In genomic region chr4:99088485-99089365, GRCh38 we compare ENCODE assay signal across 8 cellular contexts.
A peak's percentile ranks its signal among the peaks of the same experiment; 100 is the strongest.
DNase-seq lines count a peak whose midpoint lies in the region; ATAC-seq and TF ChIP-seq lines count a peak whose summit lies in the region.

TSS of gene ADH5 (minus strand) at chr4:99088788. CDS start at chr4:99088700, 88 bp downstream.

- H3K27ac ChIP-seq in mucosa of rectum (ENCODE audit: low read depth in 2 of 2, low read length in 2 of 2), result peak within 1 kb of the TSS; percentile 96 to 97

- peaks cover 10 to 13% of the 10 kb centered on the region in 2 donors for H3K4me1 ChIP-seq in mucosa of rectum (ENCODE audit: control insufficient read depth in 2 of 2, insufficient read depth in 2 of 2, low read length in 2 of 2)

- peak; percentile 95 for ATAC-seq in GM21526 (IDR thresholded peaks at IDR 0.05; ENCODE audit: low FRiP score, unreplicated experiment)

- H3K36me3 ChIP-seq in mucosa of rectum (ENCODE audit: control insufficient read depth in 2 of 2, insufficient read depth in 2 of 2, low read length in 2 of 2), result peaks cover 13 to 16% of the 10 kb centered on the region in 2 donors

- DNase-seq in DMS 273 (lab: John Stamatoyannopoulos, UW; ENCODE audit: unreplicated experiment) (peak; percentile 88), HuH-7 (ENCODE audit: low spot score) (peak; percentile 68), OCI-M1 (lab: John Stamatoyannopoulos, UW) (peak; percentile 90), erythroblast (lab: John Stamatoyannopoulos, UW) (peak; percentile 94 to 95)
- DNase-seq in activated T-cell treated with anti-CD3 and anti-CD28 coated beads, Interleukin-2, amount 50 U/mL, for 1 hour, result peak; percentile 88
- DNase-seq in stimulated activated CD8-positive, alpha-beta memory T cell treated with anti-CD3 and anti-CD28 coated beads, Interleukin-4, amount 100 ng/mL, for 4 hours (ENCODE audit: low read depth in 2 of 2, low spot score in 1 of 2), result peak; percentile 81 to 82

- H3K4me3 ChIP-seq in mucosa of rectum (ENCODE audit: low read length in 2 of 2), result peak within 1 kb of the TSS; percentile 82 to 91

- peak; percentile 91 for TF ChIP-seq POLR2A in erythroblast (IDR thresholded peaks at IDR 0.05; ENCODE audit: low read length)

- no peaks in the 10 kb centered on the region for H3K9me3 ChIP-seq in mucosa of rectum (ENCODE audit: control insufficient read depth in 2 of 2, low read length in 2 of 2)

- H3K27me3 ChIP-seq in mucosa of rectum (ENCODE audit: control insufficient read depth in 2 of 2, insufficient read depth in 2 of 2, low read length in 2 of 2), result no peaks in the 10 kb centered on the region

- peak within 1 kb of the TSS; percentile 84 to 96 for H3K9ac ChIP-seq in mucosa of rectum (ENCODE audit: low read depth in 1 of 2, low read length in 2 of 2)

Comparison
In these comparisons a context has a peak if more than half of its experiments do, and no peak if none do; other contexts are left out.
1. Peak in every context shown above with its lines: DNase-seq, ATAC-seq, H3K4me3 ChIP-seq and H3K27ac ChIP-seq.